ENCODE assay signal across 9 cellular contexts in the genomic region with DNA sequence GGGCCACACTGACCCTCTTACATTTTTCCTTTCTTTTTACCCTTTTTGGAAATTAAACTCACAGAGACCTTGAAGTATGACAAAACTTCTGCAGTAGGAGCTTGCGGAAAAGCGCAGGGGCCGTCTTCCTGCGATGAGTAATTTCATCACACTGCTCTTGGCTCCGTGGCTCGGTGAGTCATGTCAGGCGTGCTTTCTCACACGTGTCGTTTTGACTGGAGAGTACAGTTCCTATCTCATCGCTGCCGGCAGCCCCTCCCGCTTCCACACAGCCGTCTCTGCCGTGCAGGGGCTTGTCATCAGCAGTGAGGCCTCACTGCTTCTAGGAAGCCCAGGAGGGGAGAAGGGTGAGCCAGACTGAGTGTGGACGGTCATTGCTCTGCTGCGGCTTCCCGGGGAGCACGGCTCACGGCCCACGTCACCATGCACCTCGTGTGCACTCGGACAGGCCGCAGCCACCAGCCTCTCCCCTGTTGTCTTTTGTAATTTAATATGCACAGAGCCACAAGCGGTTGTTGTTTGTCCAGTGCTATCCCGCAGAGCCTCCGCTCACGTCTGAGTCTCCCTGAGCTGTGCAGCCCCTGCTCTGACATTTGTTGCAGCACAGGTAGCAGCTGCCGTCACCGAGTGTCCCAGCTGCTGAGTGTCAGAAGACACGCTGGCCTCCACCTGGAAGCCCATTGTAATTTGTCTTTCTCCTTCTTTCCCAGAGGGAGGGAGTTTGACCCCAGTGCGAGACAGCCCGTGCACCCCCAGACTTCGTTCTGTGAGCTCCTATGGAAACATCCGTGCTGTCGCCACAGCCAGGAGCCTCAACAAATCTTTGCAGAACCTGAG.
DNase-seq lines count a peak whose midpoint lies in the region; ATAC-seq, FAIRE-seq and TF ChIP-seq lines count a peak whose summit lies in the region.
"Had no signal": no experiment of that assay in that cellular context is flagged by ENCODE, and none has a peak within 500 bp of the region (broad histone marks: within the 10 kb centered on the region; RNA-seq: fewer than 3 reads in every experiment).

No MANE protein-coding gene starts in this region.

- H3K27me3 ChIP-seq in PC-3 (ENCODE audit: low read length) (no peaks in the 10 kb centered on the region), MM.1S (replicated peaks; ENCODE audit: insufficient read depth, low read length) (no peaks in the 10 kb centered on the region)
- H3K27me3 ChIP-seq: breast epithelium had no signal

- peak overlapping the region; percentile 87 for H3K4me2 ChIP-seq in PC-3 (ENCODE audit: low read length)
- no peak overlapping the region for H3K4me2 ChIP-seq in MM.1S (ENCODE audit: low read depth, low read length)

- H3K9ac ChIP-seq in PC-3 (ENCODE audit: low read length) = peak overlapping the region; percentile 71
- no peak overlapping the region for H3K9ac ChIP-seq in MM.1S (ENCODE audit: low read length)

- H3K9me2 ChIP-seq in PC-3 (replicated peaks; ENCODE audit: low read length) = no peaks in the 10 kb centered on the region
- H3K9me2 ChIP-seq in MM.1S (replicated peaks; ENCODE audit: insufficient read depth, low read length) = no peaks in the 10 kb centered on the region

- no peak for TF ChIP-seq CTCF in PC-3 (conservative IDR thresholded peaks at IDR 0.05; ENCODE audit: low read depth, low read length)
- TF ChIP-seq CTCF in fibroblast of mammary gland (conservative IDR thresholded peaks at IDR 0.05; ENCODE audit: control insufficient read depth, insufficient read depth, low read depth, low read length) = no peak
- TF ChIP-seq CTCF in MM.1S (IDR thresholded peaks at IDR 0.05; ENCODE audit: low read length) = no peak

- H3K27ac ChIP-seq in PC-3 (ENCODE audit: low read length) (peak overlapping the region; percentile 91), MM.1S (ENCODE audit: low read length) (no peak overlapping the region)

- peak overlapping the region; percentile 53 for H3K4me3 ChIP-seq in PC-3 (ENCODE audit: low read length)
- H3K4me3 ChIP-seq in fibroblast of mammary gland (ENCODE audit: control insufficient read depth, low read depth, low read length) = no peak overlapping the region
- H3K4me3 ChIP-seq in MM.1S (ENCODE audit: low read length) = no peak overlapping the region
- H3K4me3 ChIP-seq: breast epithelium had no signal

- ATAC-seq in HG03039 (IDR thresholded peaks at IDR 0.05; ENCODE audit: unreplicated experiment) (peak; percentile 55), PC-3 (peak; percentile 72)
- peak; percentile 80 to 85 for ATAC-seq in activated T-cell treated with anti-CD3 and anti-CD28 coated beads, Interleukin-2, amount 50 U/mL, for 4 hours

- H3K9me3 Mint-ChIP-seq in activated T-cell treated with anti-CD3 and anti-CD28 coated beads, Interleukin-2, amount 50 U/mL, for 4 hours = no peaks in the 10 kb centered on the region

- no peak for TF ChIP-seq POLR2A in GM12892 (IDR thresholded peaks at IDR 0.05; ENCODE audit: low read depth, low read length)

- intact Hi-C loops in PC-3 (cut with micrococcal nuclease) = loop anchor here (1.0 to 10.0 kb wide), 3 partner anchors 59 to 437 kb away; no protein-coding TSS in a partner anchor

- peaks cover 16% of the 10 kb centered on the region for H3K36me3 ChIP-seq in PC-3 (ENCODE audit: low read depth, low read length)
- H3K36me3 ChIP-seq in MM.1S (replicated peaks; ENCODE audit: insufficient read depth, low read length) = no peaks in the 10 kb centered on the region
- H3K36me3 ChIP-seq: breast epithelium had no signal

- no peaks in the 10 kb centered on the region for H4K20me1 ChIP-seq in PC-3 (ENCODE audit: low read length)
- H4K20me1 ChIP-seq in MM.1S (ENCODE audit: insufficient read depth, low read length) = no peaks in the 10 kb centered on the region

- CTCF ChIA-PET in PC-3 (lab: Charles Lee) = no interaction called here

- peak; percentile 99 for FAIRE-seq in GM12892 (lab: Jason Lieb, UNC)
- no peak for FAIRE-seq in urothelium cell line (lab: Jason Lieb, UNC)

- DNase-seq in GM12892 (ENCODE audit: insufficient read length) = peak; percentile 83
- peak; percentile 98 for DNase-seq in PC-3
- peak; percentile 78 for DNase-seq in activated T-cell treated with anti-CD3 and anti-CD28 coated beads, Interleukin-2, amount 50 U/mL, for 4 hours
- peak; percentile 97 for DNase-seq in fibroblast of mammary gland (ENCODE audit: low read depth)
- peak; percentile 92 for DNase-seq in renal cortical epithelial cell (ENCODE audit: low read depth)
- peak; percentile 96 for DNase-seq in urothelium cell line (ENCODE audit: low spot score)
- no peak for DNase-seq in MM.1S

- H3K79me2 ChIP-seq in PC-3 (ENCODE audit: low read length) (peaks cover 20% of the 10 kb centered on the region), MM.1S (ENCODE audit: low read length) (no peaks in the 10 kb centered on the region)

- H3K36me3 Mint-ChIP-seq in activated T-cell treated with anti-CD3 and anti-CD28 coated beads, Interleukin-2, amount 50 U/mL, for 4 hours (ENCODE audit: insufficient read depth) = peaks cover 37% of the 10 kb centered on the region

- H3K4me1 Mint-ChIP-seq in activated T-cell treated with anti-CD3 and anti-CD28 coated beads, Interleukin-2, amount 50 U/mL, for 4 hours (ENCODE audit: low read depth) = peaks cover 67% of the 10 kb centered on the region

- no peaks in the 10 kb centered on the region for H3K9me3 ChIP-seq in PC-3 (ENCODE audit: low read length)
- H3K9me3 ChIP-seq in MM.1S (replicated peaks; ENCODE audit: insufficient read depth, low read length) = no peaks in the 10 kb centered on the region
- H3K9me3 ChIP-seq: breast epithelium had no signal

- H3K27me3 Mint-ChIP-seq in activated T-cell treated with anti-CD3 and anti-CD28 coated beads, Interleukin-2, amount 50 U/mL, for 4 hours (ENCODE audit: low read depth) = no peaks in the 10 kb centered on the region

- H3K4me3 Mint-ChIP-seq in activated T-cell treated with anti-CD3 and anti-CD28 coated beads, Interleukin-2, amount 50 U/mL, for 4 hours = peak overlapping the region; percentile 76

- H3K4me1 ChIP-seq in PC-3 (ENCODE audit: insufficient read depth, low read length) (peaks cover 36% of the 10 kb centered on the region), MM.1S (ENCODE audit: low read length) (no peaks in the 10 kb centered on the region)
- H3K4me1 ChIP-seq: breast epithelium had no signal

- POLR2A ChIA-PET in PC-3 (lab: Charles Lee; ENCODE audit: unreplicated experiment) = interaction anchor here (0.5 to 0.6 kb wide), 3 partner anchors 41 to 476 kb away, joined by 3 to 4 read pairs (median 3); no protein-coding TSS in a partner anchor

- BruUV-seq in PC-3 (replicated peaks; lab: Mats Ljungman, UMichigan) = TSS peak; percentile 44

- H2AFZ ChIP-seq in PC-3 (ENCODE audit: low read length) (no peak overlapping the region), MM.1S (ENCODE audit: low read length) (no peak overlapping the region)

- H3F3A ChIP-seq in PC-3 (ENCODE audit: low read length, unreplicated experiment) = peaks cover 12% of the 10 kb centered on the region
- H3F3A ChIP-seq in MM.1S (ENCODE audit: insufficient read depth, low read length) = no peaks in the 10 kb centered on the region
